22 cellular contexts compared by ENCODE assay signal in the genomic region with DNA sequence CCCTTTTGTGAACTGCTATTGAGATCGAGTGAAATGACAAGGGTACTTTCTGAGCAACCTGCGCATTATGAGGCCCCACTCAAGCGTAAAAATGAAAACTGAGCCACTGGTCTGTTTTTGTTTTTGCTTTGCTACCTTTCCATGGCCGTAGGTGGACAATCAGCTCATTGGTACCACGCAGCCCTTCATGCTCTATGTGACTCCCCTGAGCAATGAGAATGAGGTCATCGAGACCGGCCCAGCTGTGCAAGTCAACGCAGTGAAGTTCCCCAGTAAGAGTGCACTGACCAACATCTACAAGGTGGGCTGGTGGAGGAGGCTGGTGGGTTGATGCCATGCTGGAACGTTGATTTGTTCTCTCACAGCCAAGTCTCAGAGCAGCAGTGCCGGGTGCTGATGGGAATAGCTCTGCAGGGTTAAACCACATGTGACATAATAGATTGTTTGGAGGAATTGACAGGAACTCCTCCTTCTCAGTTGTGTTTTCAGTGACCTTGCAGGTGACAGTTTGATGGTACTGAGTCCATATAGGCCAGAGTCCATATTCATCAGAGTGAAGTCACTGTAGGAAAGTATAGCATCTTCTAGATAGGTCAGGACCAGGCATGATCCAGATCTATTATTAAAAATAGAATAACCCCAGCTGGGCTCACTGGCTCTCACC.
"Had no signal": no experiment of that assay in that cellular context is flagged by ENCODE, and none has a peak within 500 bp of the region (broad histone marks: within the 10 kb centered on the region; RNA-seq: fewer than 3 reads in every experiment).

No MANE protein-coding gene starts in this region.

- H3K9me3 Mint-ChIP-seq: dendritic cell treated with granulocyte-macrophage colony-stimulating factor and Interleukin-4, amounts not matched to agents 40 ng/mL and 50 ng/mL, for 4 days; natural killer cell; neural progenitor cell; stimulated activated naive B cell treated with anti-CD40 and anti-IgM and Interleukin-4, amounts not matched to agents 10 μg/mL and 1 μg/mL and 100 μg/mL, for 72 hours; stimulated activated naive CD8-positive, alpha-beta T cell treated with anti-CD3 and anti-CD28 coated beads, Interleukin-15, amount 100 ng/mL, for 72 hours had no signal

- DNase-seq: cerebellar nuclear complex; erythroblast; foreskin melanocyte; heart right ventricle; hypothalamus; kidney glomerular epithelial cell; natural killer cell; nucleus accumbens; ovary; sigmoid colon; stimulated activated CD4-positive, alpha-beta T cell treated with anti-CD3 and anti-CD28 coated beads, Interleukin-2, amount 100 ng/mL, for 24 hours; stimulated activated CD4-positive, alpha-beta T cell treated with anti-CD3 and anti-CD28 coated beads, Interleukin-4, amount 100 ng/mL, for 4 hours; stimulated activated naive B cell treated with anti-CD40 and anti-IgM and Interleukin-4, amounts not matched to agents 10 μg/mL and 1 μg/mL and 100 μg/mL, for 72 hours; stimulated activated naive CD8-positive, alpha-beta T cell treated with anti-CD3 and anti-CD28 coated beads, Interleukin-15, amount 100 ng/mL, for 72 hours; substantia nigra; trophoblast cell had no signal

- H3K9me3 ChIP-seq: heart right ventricle, ovary, sigmoid colon, thoracic aorta had no signal

- H3K4me3 ChIP-seq: heart right ventricle, neural progenitor cell, ovary, sigmoid colon, skin epidermis, thoracic aorta had no signal

- H3K27ac Mint-ChIP-seq: dendritic cell treated with granulocyte-macrophage colony-stimulating factor and Interleukin-4, amounts not matched to agents 40 ng/mL and 50 ng/mL, for 4 days; natural killer cell; neural progenitor cell; progenitor cell of endocrine pancreas; stimulated activated naive B cell treated with anti-CD40 and anti-IgM and Interleukin-4, amounts not matched to agents 10 μg/mL and 1 μg/mL and 100 μg/mL, for 72 hours; stimulated activated naive CD8-positive, alpha-beta T cell treated with anti-CD3 and anti-CD28 coated beads, Interleukin-15, amount 100 ng/mL, for 72 hours had no signal

- H3K27me3 ChIP-seq: heart right ventricle, neural progenitor cell, ovary, sigmoid colon had no signal

- H3K27me3 Mint-ChIP-seq: dendritic cell treated with granulocyte-macrophage colony-stimulating factor and Interleukin-4, amounts not matched to agents 40 ng/mL and 50 ng/mL, for 4 days; stimulated activated naive B cell treated with anti-CD40 and anti-IgM and Interleukin-4, amounts not matched to agents 10 μg/mL and 1 μg/mL and 100 μg/mL, for 72 hours; stimulated activated naive CD8-positive, alpha-beta T cell treated with anti-CD3 and anti-CD28 coated beads, Interleukin-15, amount 100 ng/mL, for 72 hours had no signal

- H3K36me3 ChIP-seq: neural progenitor cell, ovary had no signal

- H3K27ac ChIP-seq: heart right ventricle, neural progenitor cell, ovary had no signal

- ATAC-seq: left lobe of liver; natural killer cell; stimulated activated naive B cell treated with anti-CD40 and anti-IgM and Interleukin-4, amounts not matched to agents 10 μg/mL and 1 μg/mL and 100 μg/mL, for 72 hours; stimulated activated naive CD8-positive, alpha-beta T cell treated with anti-CD3 and anti-CD28 coated beads, Interleukin-15, amount 100 ng/mL, for 72 hours had no signal

- H3K4me3 Mint-ChIP-seq: dendritic cell treated with granulocyte-macrophage colony-stimulating factor and Interleukin-4, amounts not matched to agents 40 ng/mL and 50 ng/mL, for 4 days; natural killer cell; neural progenitor cell; stimulated activated naive B cell treated with anti-CD40 and anti-IgM and Interleukin-4, amounts not matched to agents 10 μg/mL and 1 μg/mL and 100 μg/mL, for 72 hours; stimulated activated naive CD8-positive, alpha-beta T cell treated with anti-CD3 and anti-CD28 coated beads, Interleukin-15, amount 100 ng/mL, for 72 hours had no signal
